ENCODE assay signal across 8 cellular contexts in the genomic region with DNA sequence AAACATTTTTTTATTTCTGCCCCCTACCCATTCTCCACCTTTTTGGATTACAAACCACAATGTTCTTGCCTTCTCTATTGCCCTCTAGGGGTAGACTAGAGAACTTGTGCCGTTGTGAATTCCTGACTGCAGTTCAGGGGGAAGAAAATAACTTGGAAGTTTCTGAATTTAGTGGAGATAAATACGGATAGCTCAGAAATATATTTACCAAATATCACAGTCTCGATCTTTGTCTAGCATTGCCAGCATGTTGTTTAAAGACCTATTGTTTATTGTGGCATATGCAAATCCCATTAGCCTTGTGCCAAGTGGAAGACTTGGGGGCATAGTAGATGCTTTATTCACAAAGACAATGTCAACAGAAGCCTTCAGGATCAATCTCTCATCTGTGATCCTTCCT.
DNase-seq lines count a peak whose midpoint lies in the region; ATAC-seq, FAIRE-seq and TF ChIP-seq lines count a peak whose summit lies in the region.

No MANE protein-coding gene starts in this region.

- H2BK120ac ChIP-seq in IMR-90 (ENCODE audit: low read depth, low read length) = no peak overlapping the region

- no peaks in the 10 kb centered on the region for H3K79me2 ChIP-seq in astrocyte (ENCODE audit: insufficient read depth, low read length)

- H3K56ac ChIP-seq in IMR-90 (ENCODE audit: extremely low read depth, insufficient read depth, low read length) = no peak overlapping the region; the same call in 1 of the 2 replicates

- H3K27ac Mint-ChIP-seq in astrocyte (ENCODE audit: unreplicated experiment) = no peak overlapping the region

- no peak overlapping the region for H3K14ac ChIP-seq in IMR-90 (replicated peaks; ENCODE audit: low read depth, low read length)

- no peak overlapping the region for H3K4ac ChIP-seq in IMR-90 (ENCODE audit: low read depth, low read length)

- TF ChIP-seq CTCF in IMR-90 (conservative IDR thresholded peaks at IDR 0.05; ENCODE audit: low read depth, low read length) (peak; percentile 64), astrocyte (IDR thresholded peaks at IDR 0.05; ENCODE audit: insufficient read depth, low read depth, low read length) (peak; percentile 85), liver (IDR thresholded peaks at IDR 0.05; ENCODE audit: low read depth, low read length, missing input control) (peak; percentile 47)

- TF ChIP-seq RAD21 in IMR-90 (IDR thresholded peaks at IDR 0.05; ENCODE audit: low read length) = peak; percentile 42
- TF ChIP-seq RAD21 in liver (IDR thresholded peaks at IDR 0.05) = peak; percentile 30 to 37

- no peak overlapping the region for H3K4me2 ChIP-seq in IMR-90 (ENCODE audit: low read depth, low read length)
- H3K4me2 ChIP-seq in astrocyte (ENCODE audit: low read length) = no peak overlapping the region

- H2AK9ac ChIP-seq in IMR-90 (replicated peaks; ENCODE audit: low read depth, low read length, poor library complexity) = no peak overlapping the region

- intact Hi-C loops in IMR-90 (cut with micrococcal nuclease) = loop anchor here (1.0 kb wide), 2 partner anchors 251 to 369 kb away; no protein-coding TSS in a partner anchor

- no peak overlapping the region for H3K18ac ChIP-seq in IMR-90 (ENCODE audit: low read depth, low read length)

- ATAC-seq in IMR-90 (ENCODE audit: low read depth) = peak; percentile 62; the same call in 1 of the 2 replicates
- ATAC-seq in HG02623 (IDR thresholded peaks at IDR 0.05; ENCODE audit: unreplicated experiment) = no peak

- DNase-seq in AG08396 (ENCODE audit: low spot score) (peak; percentile 12), GM18507 (ENCODE audit: extremely low spot score, insufficient read length, low read depth) (no peak), IMR-90 (peak; percentile 18), astrocyte (ENCODE audit: low read depth) (peak; percentile 2), NCI-H1930 (lab: John Stamatoyannopoulos, UW) (no peak)
- no peak for DNase-seq in activated CD8-positive, alpha-beta memory T cell treated with anti-CD3 and anti-CD28 coated beads for 24 hours

- no peak overlapping the region for H2AFZ ChIP-seq in IMR-90 (replicated peaks; ENCODE audit: low read length, poor library complexity)
- no peak overlapping the region for H2AFZ ChIP-seq in astrocyte (ENCODE audit: low read depth, low read length)

- H3K23ac ChIP-seq in IMR-90 (ENCODE audit: low read depth, low read length) = no peak overlapping the region

- H3K9me3 ChIP-seq in IMR-90 (ENCODE audit: control insufficient read depth, insufficient read depth, low read length) (no peaks in the 10 kb centered on the region), astrocyte (ENCODE audit: insufficient read depth, low read depth, low read length) (no peaks in the 10 kb centered on the region), liver (ENCODE audit: control insufficient read depth in 4 of 4, low read length in 3 of 4) (no peaks in the 10 kb centered on the region)

- H3K36me3 ChIP-seq in IMR-90 (ENCODE audit: control insufficient read depth, insufficient read depth, low read length) = no peaks in the 10 kb centered on the region
- H3K36me3 ChIP-seq in astrocyte (ENCODE audit: insufficient read depth, low read length) = no peaks in the 10 kb centered on the region
- H3K36me3 ChIP-seq in liver (ENCODE audit: control insufficient read depth in 4 of 4, insufficient read depth in 3 of 4, low read depth in 1 of 4, low read length in 3 of 4) = no peaks in the 10 kb centered on the region

- H2BK20ac ChIP-seq in IMR-90 (ENCODE audit: low read depth, low read length) = no peak overlapping the region

- no peak overlapping the region for H3K4me3 ChIP-seq in IMR-90 (ENCODE audit: insufficient read depth, low read depth, low read length)
- no peak overlapping the region for H3K4me3 ChIP-seq in astrocyte (ENCODE audit: insufficient read depth, low read depth, low read length)
- no peak overlapping the region for H3K4me3 ChIP-seq in liver (ENCODE audit: low read depth in 1 of 3, low read length in 3 of 3)

- FAIRE-seq in GM18507 (lab: Jason Lieb, UNC) (peak; percentile 61), astrocyte (lab: Jason Lieb, UNC) (no peak)

- no peak overlapping the region for H2BK15ac ChIP-seq in IMR-90 (ENCODE audit: low read depth, low read length)

- dilution Hi-C loops in IMR-90 (cut with HindIII; ENCODE audit: low sequenced_read_pairs, unreplicated experiment) = no loop called here

- TF ChIP-seq POLR2A in IMR-90 (IDR thresholded peaks at IDR 0.05; ENCODE audit: low read depth, low read length) = no peak

- H4K91ac ChIP-seq in IMR-90 (ENCODE audit: insufficient read depth, low read depth, low read length) = no peak overlapping the region

- POLR2A ChIA-PET in IMR-90 (lab: Charles Lee; ENCODE audit: unreplicated experiment) = interaction anchor here (0.6 kb wide), 1 partner anchor 958 kb away, joined by 3 read pairs; no protein-coding TSS in a partner anchor

- no peaks in the 10 kb centered on the region for H3K9me3 Mint-ChIP-seq in astrocyte (ENCODE audit: unreplicated experiment)

- H3K4me3 Mint-ChIP-seq in astrocyte (ENCODE audit: unreplicated experiment) = no peak overlapping the region

- no peak overlapping the region for H2AK5ac ChIP-seq in IMR-90 (ENCODE audit: low read depth, low read length)

- no peaks in the 10 kb centered on the region for H3K4me1 ChIP-seq in IMR-90 (ENCODE audit: control insufficient read depth, insufficient read depth, low read length)
- peaks cover 5% of the 10 kb centered on the region for H3K4me1 ChIP-seq in astrocyte (ENCODE audit: insufficient read depth, low read length)
- H3K4me1 ChIP-seq in liver (ENCODE audit: control insufficient read depth in 4 of 4, insufficient read depth in 4 of 4, low read length in 3 of 4) = peaks cover 0 to 3% (median 0%) of the 10 kb centered on the region in 4 donors

- no peaks in the 10 kb centered on the region for H3K4me1 Mint-ChIP-seq in astrocyte (ENCODE audit: low read depth, unreplicated experiment)

- no peak overlapping the region for H4K8ac ChIP-seq in IMR-90 (ENCODE audit: low read depth in 2 of 2, low read length in 2 of 2)

- no peak overlapping the region for H2BK5ac ChIP-seq in IMR-90 (ENCODE audit: low read depth, low read length, poor library complexity, severe bottlenecking)

- WGBS in IMR-90 (ENCODE audit: extremely low coverage in 2 of 2, insufficient read length in 1 of 2), 2 experiments = no CpG with 5 or more reads among the region's 3 CpGs
- 19% methylated on average over 3 of the region's 3 CpGs for WGBS in liver

- in situ Hi-C loops in IMR-90 (cut with MboI; ENCODE audit: low sequenced_read_pairs) = no loop called here

- no peaks in the 10 kb centered on the region for H3K27me3 Mint-ChIP-seq in astrocyte (ENCODE audit: low read depth, unreplicated experiment)

- no peaks in the 10 kb centered on the region for H3K36me3 Mint-ChIP-seq in astrocyte (ENCODE audit: low read depth, unreplicated experiment)

- no TSS peak for BruUV-seq in IMR-90 (replicated peaks; lab: Mats Ljungman, UMichigan)

- H3K79me1 ChIP-seq in IMR-90 (ENCODE audit: low read depth in 1 of 2, low read length in 2 of 2) = no peaks in the 10 kb centered on the region

- H3K27ac ChIP-seq in IMR-90 (ENCODE audit: insufficient read depth, low read length) (no peak overlapping the region), astrocyte (ENCODE audit: low read depth, low read length) (no peak overlapping the region), liver (ENCODE audit: low read depth in 1 of 2, low read length in 2 of 2) (no peak overlapping the region)

- no peaks in the 10 kb centered on the region for H3K9me1 ChIP-seq in IMR-90 (ENCODE audit: insufficient read depth, low read length)

- H4K5ac ChIP-seq in IMR-90 (ENCODE audit: low read depth, low read length) = no peak overlapping the region

- H4K20me1 ChIP-seq in IMR-90 (ENCODE audit: insufficient read depth, low read length) = no peaks in the 10 kb centered on the region
- H4K20me1 ChIP-seq in astrocyte (ENCODE audit: insufficient read depth, low read length) = no peaks in the 10 kb centered on the region

- H3K9ac ChIP-seq in IMR-90 (ENCODE audit: low read depth, low read length) (no peak overlapping the region), astrocyte (ENCODE audit: low read length) (no peak overlapping the region), liver (ENCODE audit: low read depth in 1 of 2, low read length in 2 of 2) (no peak overlapping the region)

- H3K27me3 ChIP-seq in IMR-90 (ENCODE audit: control insufficient read depth, insufficient read depth, low read length) (no peaks in the 10 kb centered on the region), astrocyte (ENCODE audit: insufficient read depth, low read length) (no peaks in the 10 kb centered on the region), liver (ENCODE audit: control insufficient read depth in 4 of 4, insufficient read depth in 4 of 4, low read length in 3 of 4) (peaks cover 0 to 3% (median 0%) of the 10 kb centered on the region in 4 donors)

- CTCF ChIA-PET in IMR-90 (lab: Yijun Ruan, JAX) = interaction anchor here (0.7 to 2.7 kb wide), 7 partner anchors 11 to 1682 kb away, joined by 3 to 11 read pairs (median 4); no protein-coding TSS in a partner anchor

TF ChIP-seq in IMR-90, 13 proteins besides CTCF, POLR2A, EP300 and RAD21:
- no peak for TF ChIP-seq CEBPB (IDR thresholded peaks at IDR 0.05; ENCODE audit: low read depth, low read length)
- TF ChIP-seq SMC3 (IDR thresholded peaks at IDR 0.05; ENCODE audit: low read depth, low read length) = peak; percentile 46; the same call in 1 of the 2 replicates
TF ChIP-seq in IMR-90: peak in this region for 1.

TF ChIP-seq in liver, 16 proteins besides CTCF, POLR2A, EP300 and RAD21 (continues in another document):
- TF ChIP-seq, protein P1, sequence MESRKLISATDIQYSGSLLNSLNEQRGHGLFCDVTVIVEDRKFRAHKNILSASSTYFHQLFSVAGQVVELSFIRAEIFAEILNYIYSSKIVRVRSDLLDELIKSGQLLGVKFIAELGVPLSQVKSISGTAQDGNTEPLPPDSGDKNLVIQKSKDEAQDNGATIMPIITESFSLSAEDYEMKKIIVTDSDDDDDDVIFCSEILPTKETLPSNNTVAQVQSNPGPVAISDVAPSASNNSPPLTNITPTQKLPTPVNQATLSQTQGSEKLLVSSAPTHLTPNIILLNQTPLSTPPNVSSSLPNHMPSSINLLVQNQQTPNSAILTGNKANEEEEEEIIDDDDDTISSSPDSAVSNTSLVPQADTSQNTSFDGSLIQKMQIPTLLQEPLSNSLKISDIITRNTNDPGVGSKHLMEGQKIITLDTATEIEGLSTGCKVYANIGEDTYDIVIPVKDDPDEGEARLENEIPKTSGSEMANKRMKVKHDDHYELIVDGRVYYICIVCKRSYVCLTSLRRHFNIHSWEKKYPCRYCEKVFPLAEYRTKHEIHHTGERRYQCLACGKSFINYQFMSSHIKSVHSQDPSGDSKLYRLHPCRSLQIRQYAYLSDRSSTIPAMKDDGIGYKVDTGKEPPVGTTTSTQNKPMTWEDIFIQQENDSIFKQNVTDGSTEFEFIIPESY (IDR thresholded peaks at IDR 0.05) = no peak
- TF ChIP-seq GABPA (IDR thresholded peaks at IDR 0.05 in 1 of 2, conservative IDR thresholded peaks at IDR 0.05 in 1 of 2) (no peak), SP1 (IDR thresholded peaks at IDR 0.05) (no peak), EGR1 (IDR thresholded peaks at IDR 0.05; ENCODE audit: low read depth in 2 of 2) (no peak), HNF4G (IDR thresholded peaks at IDR 0.05) (no peak), TAF1 (conservative IDR thresholded peaks at IDR 0.05) (no peak), RXRA (IDR thresholded peaks at IDR 0.05) (no peak)

Comparison
In these comparisons a context has a peak if more than half of its experiments do, and no peak if none do; other contexts are left out.
1. DNase-seq: peak in AG08396 (single experiment), IMR-90 (single experiment) and astrocyte (single experiment); none in GM18507 (single experiment), NCI-H1930 (0 of 2) and activated CD8-positive, alpha-beta memory T cell treated with anti-CD3 and anti-CD28 coated beads for 24 hours (single experiment).
2. Peak in every context shown above with its lines, with median percentiles within 50 percentile points of each other: CTCF ChIP-seq.